8 cellular contexts compared by ENCODE assay signal in genomic region chr5:98927242-98927987, GRCh38. TPM values are rescaled to one million over a fixed set of nuclear protein-coding genes. Genes with fewer than 3 reads are reported as not detected.
DNase-seq lines count a peak whose midpoint lies in the region; ATAC-seq, FAIRE-seq and TF ChIP-seq lines count a peak whose summit lies in the region.

No MANE protein-coding gene starts in this region.

- DNase-seq in activated gamma-delta T cell treated with Interleukin-2 at 50 U/mL for 16 hours (peak; percentile 53), activated gamma-delta T cell (lab: John Stamatoyannopoulos, UW) (no peak), RCC 7860 (ENCODE audit: low spot score) (peak; percentile 17), right cardiac atrium (peak; percentile 27 to 68 (median 50)), retinal pigment epithelial cell (ENCODE audit: low read depth) (no peak), NCI-H345 treated with DMSO at 0.1 percent for 48 hours (lab: John Stamatoyannopoulos, UW; ENCODE audit: unreplicated experiment) (no peak)
- peak; percentile 58 for DNase-seq in activated naive CD4-positive, alpha-beta T cell treated with anti-CD3 and anti-CD28 coated beads, Interleukin-2, amount 50 U/mL, for 16 hours

- peak; percentile 1 for ATAC-seq in HG03064 (IDR thresholded peaks at IDR 0.05; ENCODE audit: low read depth, unreplicated experiment)
- peak in 1 of 2 donors; percentile 10 for ATAC-seq in right cardiac atrium

- H3K4me1 ChIP-seq in right cardiac atrium (ENCODE audit: control insufficient read depth, insufficient read depth, low read length), result no peaks in the 10 kb centered on the region

- TF ChIP-seq CTCF in retinal pigment epithelial cell (conservative IDR thresholded peaks at IDR 0.05; ENCODE audit: low read depth, low read length), result no peak

- FAIRE-seq in RCC 7860 (lab: Jason Lieb, UNC), result peak; percentile 2

- no peaks in the 10 kb centered on the region for H3K9me3 ChIP-seq in right cardiac atrium (ENCODE audit: control insufficient read depth, low read length)

- intact Hi-C loops in right cardiac atrium (cut with DNase I), result no loop called here

- peak overlapping the region; percentile 88 for H3K27ac ChIP-seq in right cardiac atrium (ENCODE audit: low read length)

- peak overlapping the region; percentile 87 for H3K4me3 ChIP-seq in right cardiac atrium (ENCODE audit: low read length)
- peak overlapping the region; percentile 93 for H3K4me3 ChIP-seq in retinal pigment epithelial cell (ENCODE audit: low read length)

- WGBS in right cardiac atrium, result under 1% methylated on average over 14 of the region's 14 CpGs

- H3K27me3 ChIP-seq in right cardiac atrium (ENCODE audit: control insufficient read depth, insufficient read depth), result no peaks in the 10 kb centered on the region

RNA-seq across cellular contexts. Expression of gene CHD1, which starts 1.4 kb away (rescaled TPM):
- 10 to 100 TPM; 12.4 to 23.2 (median 14.6) TPM for total RNA-seq in right cardiac atrium
- polyA plus RNA-seq in right cardiac atrium, result 9.2 TPM

Comparison
In these comparisons a context has a peak if more than half of its experiments do, and no peak if none do; other contexts are left out.
1. DNase-seq: peak in activated gamma-delta T cell treated with Interleukin-2 at 50 U/mL for 16 hours (single experiment), RCC 7860 (single experiment), activated naive CD4-positive, alpha-beta T cell treated with anti-CD3 and anti-CD28 coated beads, Interleukin-2, amount 50 U/mL, for 16 hours (single experiment) and right cardiac atrium (3 of 3); none in activated gamma-delta T cell (single experiment), retinal pigment epithelial cell (single experiment) and NCI-H345 treated with DMSO at 0.1 percent for 48 hours (single experiment).